In genomic region chr9:130833324-130833990, GRCh38 we compare ENCODE assay signal across 1 cellular context.
TF ChIP-seq lines count a peak whose summit lies in the region.

No MANE protein-coding gene starts in this region.

TF ChIP-seq in SK-N-SH, 30 proteins besides CTCF, POLR2A, EP300 and RAD21 (continued from another document):
- TF ChIP-seq GATA2 (CRISPR knock-in tag; IDR thresholded peaks at IDR 0.05): 0 out of 2 replicates have a peak, but pooled peaks have one; percentile 10
- no peak for TF ChIP-seq FOXJ3 (CRISPR knock-in tag; IDR thresholded peaks at IDR 0.05)
- TF ChIP-seq RCOR1 (IDR thresholded peaks at IDR 0.05; ENCODE audit: low read length): peak; percentile 68; the same call in 1 of the 2 replicates
- TF ChIP-seq SIN3A (IDR thresholded peaks at IDR 0.05; ENCODE audit: borderline replicate concordance, low read depth, low read length): no peak
- TF ChIP-seq, protein P1, sequence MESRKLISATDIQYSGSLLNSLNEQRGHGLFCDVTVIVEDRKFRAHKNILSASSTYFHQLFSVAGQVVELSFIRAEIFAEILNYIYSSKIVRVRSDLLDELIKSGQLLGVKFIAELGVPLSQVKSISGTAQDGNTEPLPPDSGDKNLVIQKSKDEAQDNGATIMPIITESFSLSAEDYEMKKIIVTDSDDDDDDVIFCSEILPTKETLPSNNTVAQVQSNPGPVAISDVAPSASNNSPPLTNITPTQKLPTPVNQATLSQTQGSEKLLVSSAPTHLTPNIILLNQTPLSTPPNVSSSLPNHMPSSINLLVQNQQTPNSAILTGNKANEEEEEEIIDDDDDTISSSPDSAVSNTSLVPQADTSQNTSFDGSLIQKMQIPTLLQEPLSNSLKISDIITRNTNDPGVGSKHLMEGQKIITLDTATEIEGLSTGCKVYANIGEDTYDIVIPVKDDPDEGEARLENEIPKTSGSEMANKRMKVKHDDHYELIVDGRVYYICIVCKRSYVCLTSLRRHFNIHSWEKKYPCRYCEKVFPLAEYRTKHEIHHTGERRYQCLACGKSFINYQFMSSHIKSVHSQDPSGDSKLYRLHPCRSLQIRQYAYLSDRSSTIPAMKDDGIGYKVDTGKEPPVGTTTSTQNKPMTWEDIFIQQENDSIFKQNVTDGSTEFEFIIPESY (IDR thresholded peaks at IDR 0.05; ENCODE audit: borderline replicate concordance, low read depth): no peak
- TF ChIP-seq, protein P2, sequence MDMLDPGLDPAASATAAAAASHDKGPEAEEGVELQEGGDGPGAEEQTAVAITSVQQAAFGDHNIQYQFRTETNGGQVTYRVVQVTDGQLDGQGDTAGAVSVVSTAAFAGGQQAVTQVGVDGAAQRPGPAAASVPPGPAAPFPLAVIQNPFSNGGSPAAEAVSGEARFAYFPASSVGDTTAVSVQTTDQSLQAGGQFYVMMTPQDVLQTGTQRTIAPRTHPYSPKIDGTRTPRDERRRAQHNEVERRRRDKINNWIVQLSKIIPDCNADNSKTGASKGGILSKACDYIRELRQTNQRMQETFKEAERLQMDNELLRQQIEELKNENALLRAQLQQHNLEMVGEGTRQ (IDR thresholded peaks at IDR 0.05; ENCODE audit: borderline replicate concordance, low read depth, low read length): no peak
- no peak for TF ChIP-seq YY1 (IDR thresholded peaks at IDR 0.05; ENCODE audit: low read depth)
- TF ChIP-seq RXRA (IDR thresholded peaks at IDR 0.05; ENCODE audit: borderline replicate concordance, low read depth): no peak
- no peak for TF ChIP-seq SMC3 (IDR thresholded peaks at IDR 0.05; ENCODE audit: low read depth, low read length)
- no peak for TF ChIP-seq JUND (IDR thresholded peaks at IDR 0.05)
TF ChIP-seq in SK-N-SH: peak in this region for 5.
